Comparison of ENCODE assay signal across 1 cellular context in the genomic region with DNA sequence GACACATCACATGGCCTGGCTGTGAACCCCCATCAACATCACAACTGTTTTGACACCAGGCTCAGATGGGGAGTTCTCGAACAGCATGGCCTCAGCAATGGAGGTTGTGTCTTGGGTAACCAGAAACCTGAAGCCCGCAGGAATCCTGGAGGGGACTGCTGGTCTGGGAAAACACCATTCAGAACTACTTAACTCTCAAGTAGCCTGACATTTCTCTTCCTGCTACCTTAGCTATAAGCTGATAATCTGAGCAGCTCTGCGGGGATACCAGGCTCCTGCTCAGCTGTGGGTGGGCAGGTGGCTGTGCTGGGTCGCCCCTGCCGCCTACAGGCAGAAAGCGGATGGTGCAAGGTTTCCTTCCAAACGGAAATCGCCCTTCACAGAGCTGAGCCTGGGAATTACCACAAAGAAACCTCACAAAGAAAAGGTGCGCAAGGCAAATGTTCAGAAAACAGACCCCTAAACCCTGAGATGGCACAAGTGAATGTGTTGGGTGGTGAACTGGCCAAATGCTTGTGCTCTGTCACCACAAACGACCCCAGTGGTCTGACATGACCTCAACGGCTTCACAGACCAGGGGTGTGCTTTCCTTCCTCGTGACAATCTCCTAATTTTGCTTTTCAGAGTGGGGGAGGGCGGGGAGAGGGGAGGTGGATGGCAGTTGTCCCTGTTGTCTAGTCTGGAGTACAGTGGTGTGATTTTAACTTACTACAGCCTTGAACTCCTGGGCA.
TF ChIP-seq lines count a peak whose summit lies in the region.

No MANE protein-coding gene starts in this region.

TF ChIP-seq in HepG2, 621 proteins besides CTCF, POLR2A, EP300 and RAD21 (continued from another document and continues in another):
- TF ChIP-seq, protein P1, sequence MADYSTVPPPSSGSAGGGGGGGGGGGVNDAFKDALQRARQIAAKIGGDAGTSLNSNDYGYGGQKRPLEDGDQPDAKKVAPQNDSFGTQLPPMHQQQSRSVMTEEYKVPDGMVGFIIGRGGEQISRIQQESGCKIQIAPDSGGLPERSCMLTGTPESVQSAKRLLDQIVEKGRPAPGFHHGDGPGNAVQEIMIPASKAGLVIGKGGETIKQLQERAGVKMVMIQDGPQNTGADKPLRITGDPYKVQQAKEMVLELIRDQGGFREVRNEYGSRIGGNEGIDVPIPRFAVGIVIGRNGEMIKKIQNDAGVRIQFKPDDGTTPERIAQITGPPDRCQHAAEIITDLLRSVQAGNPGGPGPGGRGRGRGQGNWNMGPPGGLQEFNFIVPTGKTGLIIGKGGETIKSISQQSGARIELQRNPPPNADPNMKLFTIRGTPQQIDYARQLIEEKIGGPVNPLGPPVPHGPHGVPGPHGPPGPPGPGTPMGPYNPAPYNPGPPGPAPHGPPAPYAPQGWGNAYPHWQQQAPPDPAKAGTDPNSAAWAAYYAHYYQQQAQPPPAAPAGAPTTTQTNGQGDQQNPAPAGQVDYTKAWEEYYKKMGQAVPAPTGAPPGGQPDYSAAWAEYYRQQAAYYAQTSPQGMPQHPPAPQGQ (CRISPR knock-in tag; IDR thresholded peaks at IDR 0.05; ENCODE audit: borderline replicate concordance): no peak
- TF ChIP-seq DPF2 (CRISPR knock-in tag; IDR thresholded peaks at IDR 0.05; ENCODE audit: borderline replicate concordance, low read depth) (no peak), KLF11 (CRISPR knock-in tag; IDR thresholded peaks at IDR 0.05) (no peak), ARID2 (CRISPR knock-in tag; IDR thresholded peaks at IDR 0.05; ENCODE audit: borderline replicate concordance) (no peak), NONO (IDR thresholded peaks at IDR 0.05) (no peak), NONO (CRISPR knock-in tag; conservative IDR thresholded peaks at IDR 0.05) (peak; percentile 93), RAD51 (IDR thresholded peaks at IDR 0.05; ENCODE audit: borderline replicate concordance) (no peak), PHF21A (CRISPR knock-in tag; IDR thresholded peaks at IDR 0.05) (no peak), MTF1 (CRISPR knock-in tag; IDR thresholded peaks at IDR 0.05) (no peak), ZNF703 (CRISPR knock-in tag; IDR thresholded peaks at IDR 0.05; ENCODE audit: borderline replicate concordance) (no peak), TAF1 (CRISPR knock-in tag; IDR thresholded peaks at IDR 0.05) (no peak; the same call in 1 of the 2 replicates), ZNF17 (CRISPR knock-in tag; IDR thresholded peaks at IDR 0.05) (no peak), ZNF232 (CRISPR knock-in tag; IDR thresholded peaks at IDR 0.05; ENCODE audit: borderline replicate concordance) (no peak), FOXP1 (IDR thresholded peaks at IDR 0.05) (no peak), FOXP1 (CRISPR knock-in tag; IDR thresholded peaks at IDR 0.05) (no peak), CCAR2 (optimal IDR thresholded peaks at IDR 0.05; ENCODE audit: low read depth, low read length) (no peak), ZNF264 (CRISPR knock-in tag; IDR thresholded peaks at IDR 0.05) (no peak), SP5 (CRISPR knock-in tag; IDR thresholded peaks at IDR 0.05; ENCODE audit: borderline replicate concordance, low read depth) (no peak), ZNF567 (CRISPR knock-in tag; IDR thresholded peaks at IDR 0.05; ENCODE audit: borderline replicate concordance) (no peak; the same call in none of the 2 replicates), TBX3 (IDR thresholded peaks at IDR 0.05; ENCODE audit: borderline replicate concordance) (no peak), ZNF749 (CRISPR knock-in tag; IDR thresholded peaks at IDR 0.05; ENCODE audit: borderline replicate concordance) (no peak), KLF16 (CRISPR knock-in tag; IDR thresholded peaks at IDR 0.05) (no peak), IRF2 (CRISPR knock-in tag; IDR thresholded peaks at IDR 0.05) (peak; percentile 60; the same call in 1 of the 2 replicates), ZNF292 (CRISPR knock-in tag; IDR thresholded peaks at IDR 0.05; ENCODE audit: borderline replicate concordance, low read depth) (peak; percentile 48; the same call in 1 of the 2 replicates), CEBPG (CRISPR knock-in tag; IDR thresholded peaks at IDR 0.05) (peak; percentile 53), ZFP82 (CRISPR knock-in tag; IDR thresholded peaks at IDR 0.05; ENCODE audit: borderline replicate concordance) (no peak), POGZ (CRISPR knock-in tag; IDR thresholded peaks at IDR 0.05) (peak; percentile 36; the same call in 1 of the 2 replicates), SMARCE1 (IDR thresholded peaks at IDR 0.05; ENCODE audit: borderline replicate concordance) (no peak), NFATC3 (CRISPR knock-in tag; IDR thresholded peaks at IDR 0.05) (no peak), REPIN1 (CRISPR knock-in tag; IDR thresholded peaks at IDR 0.05; ENCODE audit: borderline replicate concordance, low read depth) (no peak; the same call in 1 of the 2 replicates), ZNF441 (CRISPR knock-in tag; IDR thresholded peaks at IDR 0.05; ENCODE audit: borderline replicate concordance) (0 out of 2 replicates have a peak, but pooled peaks have one; percentile 29), SSRP1 (CRISPR knock-in tag; IDR thresholded peaks at IDR 0.05) (no peak), KDM2A (CRISPR knock-in tag; IDR thresholded peaks at IDR 0.05; ENCODE audit: borderline replicate concordance, low read depth) (peak; percentile 71; the same call in 1 of the 2 replicates)
- TF ChIP-seq, protein P2, sequence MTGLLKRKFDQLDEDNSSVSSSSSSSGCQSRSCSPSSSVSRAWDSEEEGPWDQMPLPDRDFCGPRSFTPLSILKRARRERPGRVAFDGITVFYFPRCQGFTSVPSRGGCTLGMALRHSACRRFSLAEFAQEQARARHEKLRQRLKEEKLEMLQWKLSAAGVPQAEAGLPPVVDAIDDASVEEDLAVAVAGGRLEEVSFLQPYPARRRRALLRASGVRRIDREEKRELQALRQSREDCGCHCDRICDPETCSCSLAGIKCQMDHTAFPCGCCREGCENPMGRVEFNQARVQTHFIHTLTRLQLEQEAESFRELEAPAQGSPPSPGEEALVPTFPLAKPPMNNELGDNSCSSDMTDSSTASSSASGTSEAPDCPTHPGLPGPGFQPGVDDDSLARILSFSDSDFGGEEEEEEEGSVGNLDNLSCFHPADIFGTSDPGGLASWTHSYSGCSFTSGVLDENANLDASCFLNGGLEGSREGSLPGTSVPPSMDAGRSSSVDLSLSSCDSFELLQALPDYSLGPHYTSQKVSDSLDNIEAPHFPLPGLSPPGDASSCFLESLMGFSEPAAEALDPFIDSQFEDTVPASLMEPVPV (CRISPR knock-in tag; IDR thresholded peaks at IDR 0.05): no peak
- TF ChIP-seq, protein P3, sequence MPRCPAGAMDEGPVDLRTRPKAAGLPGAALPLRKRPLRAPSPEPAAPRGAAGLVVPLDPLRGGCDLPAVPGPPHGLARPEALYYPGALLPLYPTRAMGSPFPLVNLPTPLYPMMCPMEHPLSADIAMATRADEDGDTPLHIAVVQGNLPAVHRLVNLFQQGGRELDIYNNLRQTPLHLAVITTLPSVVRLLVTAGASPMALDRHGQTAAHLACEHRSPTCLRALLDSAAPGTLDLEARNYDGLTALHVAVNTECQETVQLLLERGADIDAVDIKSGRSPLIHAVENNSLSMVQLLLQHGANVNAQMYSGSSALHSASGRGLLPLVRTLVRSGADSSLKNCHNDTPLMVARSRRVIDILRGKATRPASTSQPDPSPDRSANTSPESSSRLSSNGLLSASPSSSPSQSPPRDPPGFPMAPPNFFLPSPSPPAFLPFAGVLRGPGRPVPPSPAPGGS (CRISPR knock-in tag; IDR thresholded peaks at IDR 0.05): peak; percentile 65; the same call in 1 of the 2 replicates
- TF ChIP-seq, protein P4, sequence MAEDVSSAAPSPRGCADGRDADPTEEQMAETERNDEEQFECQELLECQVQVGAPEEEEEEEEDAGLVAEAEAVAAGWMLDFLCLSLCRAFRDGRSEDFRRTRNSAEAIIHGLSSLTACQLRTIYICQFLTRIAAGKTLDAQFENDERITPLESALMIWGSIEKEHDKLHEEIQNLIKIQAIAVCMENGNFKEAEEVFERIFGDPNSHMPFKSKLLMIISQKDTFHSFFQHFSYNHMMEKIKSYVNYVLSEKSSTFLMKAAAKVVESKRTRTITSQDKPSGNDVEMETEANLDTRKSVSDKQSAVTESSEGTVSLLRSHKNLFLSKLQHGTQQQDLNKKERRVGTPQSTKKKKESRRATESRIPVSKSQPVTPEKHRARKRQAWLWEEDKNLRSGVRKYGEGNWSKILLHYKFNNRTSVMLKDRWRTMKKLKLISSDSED (CRISPR knock-in tag; IDR thresholded peaks at IDR 0.05): no peak
- TF ChIP-seq, protein P5, sequence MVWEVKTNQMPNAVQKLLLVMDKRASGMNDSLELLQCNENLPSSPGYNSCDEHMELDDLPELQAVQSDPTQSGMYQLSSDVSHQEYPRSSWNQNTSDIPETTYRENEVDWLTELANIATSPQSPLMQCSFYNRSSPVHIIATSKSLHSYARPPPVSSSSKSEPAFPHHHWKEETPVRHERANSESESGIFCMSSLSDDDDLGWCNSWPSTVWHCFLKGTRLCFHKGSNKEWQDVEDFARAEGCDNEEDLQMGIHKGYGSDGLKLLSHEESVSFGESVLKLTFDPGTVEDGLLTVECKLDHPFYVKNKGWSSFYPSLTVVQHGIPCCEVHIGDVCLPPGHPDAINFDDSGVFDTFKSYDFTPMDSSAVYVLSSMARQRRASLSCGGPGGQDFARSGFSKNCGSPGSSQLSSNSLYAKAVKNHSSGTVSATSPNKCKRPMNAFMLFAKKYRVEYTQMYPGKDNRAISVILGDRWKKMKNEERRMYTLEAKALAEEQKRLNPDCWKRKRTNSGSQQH (CRISPR knock-in tag; IDR thresholded peaks at IDR 0.05; ENCODE audit: low read depth): no peak
- TF ChIP-seq, protein P6, sequence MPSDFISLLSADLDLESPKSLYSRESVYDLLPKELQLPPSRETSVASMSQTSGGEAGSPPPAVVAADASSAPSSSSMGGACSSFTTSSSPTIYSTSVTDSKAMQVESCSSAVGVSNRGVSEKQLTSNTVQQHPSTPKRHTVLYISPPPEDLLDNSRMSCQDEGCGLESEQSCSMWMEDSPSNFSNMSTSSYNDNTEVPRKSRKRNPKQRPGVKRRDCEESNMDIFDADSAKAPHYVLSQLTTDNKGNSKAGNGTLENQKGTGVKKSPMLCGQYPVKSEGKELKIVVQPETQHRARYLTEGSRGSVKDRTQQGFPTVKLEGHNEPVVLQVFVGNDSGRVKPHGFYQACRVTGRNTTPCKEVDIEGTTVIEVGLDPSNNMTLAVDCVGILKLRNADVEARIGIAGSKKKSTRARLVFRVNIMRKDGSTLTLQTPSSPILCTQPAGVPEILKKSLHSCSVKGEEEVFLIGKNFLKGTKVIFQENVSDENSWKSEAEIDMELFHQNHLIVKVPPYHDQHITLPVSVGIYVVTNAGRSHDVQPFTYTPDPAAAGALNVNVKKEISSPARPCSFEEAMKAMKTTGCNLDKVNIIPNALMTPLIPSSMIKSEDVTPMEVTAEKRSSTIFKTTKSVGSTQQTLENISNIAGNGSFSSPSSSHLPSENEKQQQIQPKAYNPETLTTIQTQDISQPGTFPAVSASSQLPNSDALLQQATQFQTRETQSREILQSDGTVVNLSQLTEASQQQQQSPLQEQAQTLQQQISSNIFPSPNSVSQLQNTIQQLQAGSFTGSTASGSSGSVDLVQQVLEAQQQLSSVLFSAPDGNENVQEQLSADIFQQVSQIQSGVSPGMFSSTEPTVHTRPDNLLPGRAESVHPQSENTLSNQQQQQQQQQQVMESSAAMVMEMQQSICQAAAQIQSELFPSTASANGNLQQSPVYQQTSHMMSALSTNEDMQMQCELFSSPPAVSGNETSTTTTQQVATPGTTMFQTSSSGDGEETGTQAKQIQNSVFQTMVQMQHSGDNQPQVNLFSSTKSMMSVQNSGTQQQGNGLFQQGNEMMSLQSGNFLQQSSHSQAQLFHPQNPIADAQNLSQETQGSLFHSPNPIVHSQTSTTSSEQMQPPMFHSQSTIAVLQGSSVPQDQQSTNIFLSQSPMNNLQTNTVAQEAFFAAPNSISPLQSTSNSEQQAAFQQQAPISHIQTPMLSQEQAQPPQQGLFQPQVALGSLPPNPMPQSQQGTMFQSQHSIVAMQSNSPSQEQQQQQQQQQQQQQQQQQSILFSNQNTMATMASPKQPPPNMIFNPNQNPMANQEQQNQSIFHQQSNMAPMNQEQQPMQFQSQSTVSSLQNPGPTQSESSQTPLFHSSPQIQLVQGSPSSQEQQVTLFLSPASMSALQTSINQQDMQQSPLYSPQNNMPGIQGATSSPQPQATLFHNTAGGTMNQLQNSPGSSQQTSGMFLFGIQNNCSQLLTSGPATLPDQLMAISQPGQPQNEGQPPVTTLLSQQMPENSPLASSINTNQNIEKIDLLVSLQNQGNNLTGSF (CRISPR knock-in tag; IDR thresholded peaks at IDR 0.05): no peak
- TF ChIP-seq, protein P7, sequence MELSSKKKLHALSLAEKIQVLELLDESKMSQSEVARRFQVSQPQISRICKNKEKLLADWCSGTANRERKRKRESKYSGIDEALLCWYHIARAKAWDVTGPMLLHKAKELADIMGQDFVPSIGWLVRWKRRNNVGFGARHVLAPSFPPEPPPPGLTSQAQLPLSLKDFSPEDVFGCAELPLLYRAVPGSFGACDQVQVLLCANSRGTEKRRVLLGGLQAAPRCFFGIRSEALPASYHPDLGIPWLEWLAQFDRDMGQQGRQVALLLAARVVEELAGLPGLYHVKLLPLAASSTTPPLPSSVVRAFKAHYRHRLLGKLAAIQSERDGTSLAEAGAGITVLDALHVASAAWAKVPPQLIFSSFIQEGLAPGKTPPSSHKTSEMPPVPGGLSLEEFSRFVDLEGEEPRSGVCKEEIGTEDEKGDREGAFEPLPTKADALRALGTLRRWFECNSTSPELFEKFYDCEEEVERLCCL (CRISPR knock-in tag; IDR thresholded peaks at IDR 0.05; ENCODE audit: borderline replicate concordance): no peak
- TF ChIP-seq, protein P8, sequence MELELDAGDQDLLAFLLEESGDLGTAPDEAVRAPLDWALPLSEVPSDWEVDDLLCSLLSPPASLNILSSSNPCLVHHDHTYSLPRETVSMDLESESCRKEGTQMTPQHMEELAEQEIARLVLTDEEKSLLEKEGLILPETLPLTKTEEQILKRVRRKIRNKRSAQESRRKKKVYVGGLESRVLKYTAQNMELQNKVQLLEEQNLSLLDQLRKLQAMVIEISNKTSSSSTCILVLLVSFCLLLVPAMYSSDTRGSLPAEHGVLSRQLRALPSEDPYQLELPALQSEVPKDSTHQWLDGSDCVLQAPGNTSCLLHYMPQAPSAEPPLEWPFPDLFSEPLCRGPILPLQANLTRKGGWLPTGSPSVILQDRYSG (CRISPR knock-in tag; IDR thresholded peaks at IDR 0.05): no peak
- TF ChIP-seq, protein P9, sequence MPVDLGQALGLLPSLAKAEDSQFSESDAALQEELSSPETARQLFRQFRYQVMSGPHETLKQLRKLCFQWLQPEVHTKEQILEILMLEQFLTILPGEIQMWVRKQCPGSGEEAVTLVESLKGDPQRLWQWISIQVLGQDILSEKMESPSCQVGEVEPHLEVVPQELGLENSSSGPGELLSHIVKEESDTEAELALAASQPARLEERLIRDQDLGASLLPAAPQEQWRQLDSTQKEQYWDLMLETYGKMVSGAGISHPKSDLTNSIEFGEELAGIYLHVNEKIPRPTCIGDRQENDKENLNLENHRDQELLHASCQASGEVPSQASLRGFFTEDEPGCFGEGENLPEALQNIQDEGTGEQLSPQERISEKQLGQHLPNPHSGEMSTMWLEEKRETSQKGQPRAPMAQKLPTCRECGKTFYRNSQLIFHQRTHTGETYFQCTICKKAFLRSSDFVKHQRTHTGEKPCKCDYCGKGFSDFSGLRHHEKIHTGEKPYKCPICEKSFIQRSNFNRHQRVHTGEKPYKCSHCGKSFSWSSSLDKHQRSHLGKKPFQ (CRISPR knock-in tag; IDR thresholded peaks at IDR 0.05; ENCODE audit: insufficient replicate concordance): no peak
- TF ChIP-seq, protein P10, sequence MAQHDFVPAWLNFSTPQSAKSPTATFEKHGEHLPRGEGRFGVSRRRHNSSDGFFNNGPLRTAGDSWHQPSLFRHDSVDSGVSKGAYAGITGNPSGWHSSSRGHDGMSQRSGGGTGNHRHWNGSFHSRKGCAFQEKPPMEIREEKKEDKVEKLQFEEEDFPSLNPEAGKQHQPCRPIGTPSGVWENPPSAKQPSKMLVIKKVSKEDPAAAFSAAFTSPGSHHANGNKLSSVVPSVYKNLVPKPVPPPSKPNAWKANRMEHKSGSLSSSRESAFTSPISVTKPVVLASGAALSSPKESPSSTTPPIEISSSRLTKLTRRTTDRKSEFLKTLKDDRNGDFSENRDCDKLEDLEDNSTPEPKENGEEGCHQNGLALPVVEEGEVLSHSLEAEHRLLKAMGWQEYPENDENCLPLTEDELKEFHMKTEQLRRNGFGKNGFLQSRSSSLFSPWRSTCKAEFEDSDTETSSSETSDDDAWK (CRISPR knock-in tag; IDR thresholded peaks at IDR 0.05): no peak
